2 cellular contexts compared by ENCODE assay signal in genomic region chr11:33172996-33173395, GRCh38.
A peak's percentile ranks its signal among the peaks of the same experiment; 100 is the strongest.
TF ChIP-seq lines count a peak whose summit lies in the region.

No MANE protein-coding gene starts in this region.

TF ChIP-seq in IMR-90, 13 proteins besides CTCF, POLR2A, EP300 and RAD21:
- TF ChIP-seq CEBPB (IDR thresholded peaks at IDR 0.05; ENCODE audit: low read depth, low read length): peak; percentile 87
- TF ChIP-seq FOS (IDR thresholded peaks at IDR 0.05; ENCODE audit: low read depth, low read length): no peak

TF ChIP-seq in HepG2, 621 proteins besides CTCF, POLR2A, EP300 and RAD21:
- TF ChIP-seq TEAD3 (CRISPR knock-in tag; optimal IDR thresholded peaks at IDR 0.05; ENCODE audit: borderline replicate concordance) (peak; percentile 22), UBTF (CRISPR knock-in tag; IDR thresholded peaks at IDR 0.05) (no peak), MLXIP (CRISPR knock-in tag; IDR thresholded peaks at IDR 0.05; ENCODE audit: borderline replicate concordance) (no peak), KAT8 (CRISPR knock-in tag; IDR thresholded peaks at IDR 0.05) (no peak), DR1 (CRISPR knock-in tag; IDR thresholded peaks at IDR 0.05) (no peak), ZNF547 (CRISPR knock-in tag; IDR thresholded peaks at IDR 0.05) (no peak), ZNF615 (CRISPR knock-in tag; IDR thresholded peaks at IDR 0.05; ENCODE audit: borderline replicate concordance) (no peak), HBP1 (CRISPR knock-in tag; IDR thresholded peaks at IDR 0.05; ENCODE audit: low read depth) (no peak), ZNF564 (CRISPR knock-in tag; IDR thresholded peaks at IDR 0.05) (no peak), ZNF766 (CRISPR knock-in tag; IDR thresholded peaks at IDR 0.05; ENCODE audit: borderline replicate concordance) (no peak), MIXL1 (CRISPR knock-in tag; IDR thresholded peaks at IDR 0.05) (no peak), KLF12 (CRISPR knock-in tag; IDR thresholded peaks at IDR 0.05; ENCODE audit: borderline replicate concordance) (no peak), ZBTB26 (CRISPR knock-in tag; IDR thresholded peaks at IDR 0.05; ENCODE audit: borderline replicate concordance) (no peak), YY1 (IDR thresholded peaks at IDR 0.05; ENCODE audit: insufficient read depth, insufficient replicate concordance, low read depth, low read length) (peak; percentile 33), ZNF44 (CRISPR knock-in tag; IDR thresholded peaks at IDR 0.05) (no peak), ZNF644 (CRISPR knock-in tag; IDR thresholded peaks at IDR 0.05; ENCODE audit: low read depth) (no peak), ZNF333 (CRISPR knock-in tag; IDR thresholded peaks at IDR 0.05; ENCODE audit: borderline replicate concordance) (no peak), CEBPB (IDR thresholded peaks at IDR 0.05; ENCODE audit: borderline replicate concordance, low read depth, low read length) (peak; percentile 89), MNT (IDR thresholded peaks at IDR 0.05) (no peak), ZMYM3 (CRISPR knock-in tag; IDR thresholded peaks at IDR 0.05) (no peak), HIVEP1 (CRISPR knock-in tag; IDR thresholded peaks at IDR 0.05) (no peak), RORA (CRISPR knock-in tag; IDR thresholded peaks at IDR 0.05) (no peak), ZNF839 (CRISPR knock-in tag; IDR thresholded peaks at IDR 0.05; ENCODE audit: borderline replicate concordance) (no peak), ZNF317 (CRISPR knock-in tag; IDR thresholded peaks at IDR 0.05) (no peak), ZNF552 (CRISPR knock-in tag; IDR thresholded peaks at IDR 0.05; ENCODE audit: borderline replicate concordance) (no peak), E2F2 (CRISPR knock-in tag; IDR thresholded peaks at IDR 0.05; ENCODE audit: borderline replicate concordance) (no peak), CEBPG (CRISPR knock-in tag; IDR thresholded peaks at IDR 0.05) (peak; percentile 80), ZNF318 (CRISPR knock-in tag; IDR thresholded peaks at IDR 0.05) (no peak), PRPF4 (IDR thresholded peaks at IDR 0.05; ENCODE audit: low read depth, low read length, poor library complexity, severe bottlenecking) (no peak)
